In the genomic region with DNA sequence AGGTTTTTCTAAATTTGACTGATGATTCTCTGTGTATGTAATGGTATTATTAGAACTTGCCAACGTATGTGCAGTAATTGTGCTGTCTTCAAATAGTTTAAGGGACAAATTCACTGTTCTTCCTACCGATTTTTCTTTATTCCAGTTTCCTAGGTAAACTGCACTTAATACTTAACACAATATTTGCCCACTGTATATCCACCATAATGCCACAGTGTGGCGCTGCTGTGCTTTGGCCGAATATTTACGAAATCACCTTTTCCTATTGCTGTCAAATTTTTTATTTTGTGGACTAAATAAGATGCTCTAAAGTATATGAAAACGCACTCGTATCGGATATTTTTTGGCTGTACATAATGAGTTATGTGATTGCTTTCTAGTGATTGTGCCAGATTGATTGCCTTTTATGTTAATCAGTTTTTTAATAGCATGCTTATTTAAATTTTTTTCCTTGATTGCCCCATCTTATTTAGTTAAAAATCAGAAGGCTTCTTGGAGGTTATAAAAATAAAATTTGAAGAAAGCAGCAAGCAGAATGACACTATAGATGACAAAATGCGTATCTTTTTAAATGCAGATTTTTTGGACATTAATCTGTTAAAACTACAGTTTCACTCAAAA, we compare ENCODE assay signal across 8 cellular contexts. TPM values are rescaled to one million over a fixed set of nuclear protein-coding genes. Genes with fewer than 3 reads are reported as not detected.
DNase-seq lines count a peak whose midpoint lies in the region; ATAC-seq and TF ChIP-seq lines count a peak whose summit lies in the region.

No MANE protein-coding gene starts in this region.

- H3K9ac ChIP-seq in OCI-LY1 (ENCODE audit: low read length): no peak overlapping the region

- H3K36me3 ChIP-seq in GM06990 (ENCODE audit: control insufficient read depth, insufficient read depth, low read length) (no peaks in the 10 kb centered on the region), OCI-LY1 (ENCODE audit: insufficient read depth, low read length) (peaks cover 66% of the 10 kb centered on the region), psoas muscle (ENCODE audit: insufficient read depth in 1 of 2, low read depth in 1 of 2) (peaks cover 0 to 40% of the 10 kb centered on the region in 2 donors)

- H3K27ac ChIP-seq in OCI-LY1 (ENCODE audit: low read depth, low read length, poor library complexity, severe bottlenecking) (no peak overlapping the region), psoas muscle (no peak overlapping the region)

- peaks cover 54% of the 10 kb centered on the region for H3K79me2 ChIP-seq in OCI-LY1 (ENCODE audit: insufficient read depth, low read length)

- ATAC-seq in HG02938 (IDR thresholded peaks at IDR 0.05; ENCODE audit: unreplicated experiment): peak; percentile 24
- peak in 3 of 4 donors; percentile 43 to 81 (median 65) for ATAC-seq in psoas muscle
- no peak for ATAC-seq in HG02610 (IDR thresholded peaks at IDR 0.05; ENCODE audit: unreplicated experiment)
- ATAC-seq in GM21381 (IDR thresholded peaks at IDR 0.05; ENCODE audit: unreplicated experiment): no peak

- no peaks in the 10 kb centered on the region for H3F3A ChIP-seq in OCI-LY1 (ENCODE audit: insufficient read depth, low read length)

- no peak overlapping the region; the same call in 1 of the 2 replicates for H3K4me2 ChIP-seq in OCI-LY1 (ENCODE audit: low read length)

- H3K27me3 ChIP-seq in GM06990 (replicated peaks; ENCODE audit: control insufficient read depth, insufficient read depth, low read length): no peaks in the 10 kb centered on the region
- H3K27me3 ChIP-seq in OCI-LY1 (ENCODE audit: insufficient read depth, low read length): no peaks in the 10 kb centered on the region
- H3K27me3 ChIP-seq in psoas muscle (ENCODE audit: insufficient read depth in 3 of 3, low read length in 2 of 3): no peaks in the 10 kb centered on the region

- DNase-seq in GM06990 (ENCODE audit: extremely low read depth, insufficient read length) (no peak), glomerular endothelial cell (ENCODE audit: extremely low read depth, low read depth, low spot score) (peak; percentile 48), psoas muscle (peak in 1 of 2 donors; percentile 19)
- peak; percentile 43 for DNase-seq in activated naive CD4-positive, alpha-beta T cell treated with Interleukin-2 at 50 U/mL for 16 hours

- intact Hi-C loops in psoas muscle (cut with DNase I): no loop called here

- 48 to 55% (median 53%) methylated on average over 9 of the region's 9 CpGs for WGBS in psoas muscle, 3 donors

- H3K9me3 ChIP-seq in OCI-LY1 (ENCODE audit: low read length) (no peaks in the 10 kb centered on the region), psoas muscle (no peaks in the 10 kb centered on the region)

- H3K4me1 ChIP-seq in OCI-LY1 (ENCODE audit: insufficient read depth, low read length, severe bottlenecking): peaks cover 10% of the 10 kb centered on the region
- H3K4me1 ChIP-seq in psoas muscle: peaks cover 33% of the 10 kb centered on the region

- H3K9me2 ChIP-seq in OCI-LY1 (ENCODE audit: low read depth, low read length): no peaks in the 10 kb centered on the region

- peak; percentile 82 for TF ChIP-seq CTCF in GM06990 (IDR thresholded peaks at IDR 0.05; ENCODE audit: insufficient read depth, low read length, poor library complexity, severe bottlenecking)
- peak; percentile 93 for TF ChIP-seq CTCF in OCI-LY1 (IDR thresholded peaks at IDR 0.05; ENCODE audit: low read length)
- TF ChIP-seq CTCF in psoas muscle (IDR thresholded peaks at IDR 0.05): peak; percentile 75

- no peak overlapping the region for H3K4me3 ChIP-seq in GM06990 (replicated peaks; ENCODE audit: low read depth, low read length)
- no peak overlapping the region for H3K4me3 ChIP-seq in OCI-LY1 (ENCODE audit: low read depth, low read length, poor library complexity, severe bottlenecking)
- H3K4me3 ChIP-seq in psoas muscle: no peak overlapping the region

- peaks cover 3% of the 10 kb centered on the region; the same call in 1 of the 2 replicates for H4K20me1 ChIP-seq in OCI-LY1 (ENCODE audit: insufficient read depth, low read length)

- H2AFZ ChIP-seq in OCI-LY1 (ENCODE audit: low read length): no peak overlapping the region

RNA-seq across cellular contexts. Expression of a gene that starts 10.5 kb away (rescaled TPM):
- total RNA-seq in glomerular endothelial cell (37.1 and 37.5 TPM in 2 replicates), psoas muscle (10 to 100 TPM; 25.0 to 40.1 (median 36.2) TPM)
- polyA plus RNA-seq in psoas muscle: 10 to 100 TPM; 18.0 to 23.3 (median 20.1) TPM

RNA-seq across cellular contexts. Expression of a gene that starts 10.8 kb away (rescaled TPM):
- 2.2 and 6.5 TPM in 2 replicates for total RNA-seq in glomerular endothelial cell
- total RNA-seq in psoas muscle: 1 to 10 TPM; 2.2 to 4.6 (median 3.8) TPM
- polyA plus RNA-seq in psoas muscle: 1 to 10 TPM in 2 of 3 donors, under 1 TPM in 1; 0.89 to 3.2 (median 1.1) TPM

Comparison
In these comparisons a context has a peak if more than half of its experiments do, and no peak if none do; other contexts are left out.
1. ATAC-seq: peak in HG02938 (single experiment) and psoas muscle (3 of 4); none in HG02610 (single experiment) and GM21381 (single experiment).
2. Peak in every context shown above with its lines, with median percentiles within 50 percentile points of each other: CTCF ChIP-seq.